In the genomic region with DNA sequence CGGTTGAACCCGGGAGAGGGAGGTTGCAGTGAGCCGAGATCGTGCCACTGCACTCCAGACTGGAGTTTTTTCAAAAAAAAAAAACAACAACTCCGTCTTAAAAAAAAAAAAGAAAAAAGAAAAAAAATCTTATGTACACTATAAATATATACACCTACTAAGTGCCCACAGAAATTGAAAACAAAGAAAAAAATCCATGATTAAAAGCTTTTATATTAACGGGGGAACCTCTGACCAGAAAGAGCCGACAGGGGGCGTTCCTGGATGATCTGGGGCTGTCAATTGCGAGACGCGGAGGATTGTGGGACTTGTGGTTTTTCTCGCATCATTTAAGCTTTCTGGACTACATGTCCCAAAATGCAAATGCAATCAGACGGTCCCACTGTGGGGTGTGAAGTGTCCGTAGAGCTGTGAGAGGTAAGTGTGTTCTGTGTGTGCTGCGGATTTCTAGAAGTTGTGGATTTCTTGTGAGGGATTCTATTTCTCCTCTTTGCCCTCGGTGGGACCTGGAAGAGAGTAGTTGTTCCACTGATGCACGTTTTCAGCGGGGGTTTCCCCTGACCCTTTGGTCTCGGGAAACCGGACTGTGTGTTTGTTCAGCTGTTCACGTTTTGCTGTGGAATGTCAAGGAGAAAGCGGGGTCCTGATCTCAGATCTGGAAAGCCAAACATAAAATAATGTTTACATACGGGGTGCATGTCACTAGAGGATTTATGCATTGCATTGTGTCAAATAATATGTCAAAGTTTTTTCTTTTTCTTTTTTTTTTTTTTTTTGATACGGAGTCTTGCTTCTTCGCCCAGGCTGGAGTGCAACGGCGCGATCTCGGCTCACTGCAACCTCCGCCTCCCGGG, we compare ENCODE assay signal across 1 cellular context.
A peak's percentile ranks its signal among the peaks of the same experiment; 100 is the strongest.
TF ChIP-seq lines count a peak whose summit lies in the region.

A gene with protein sequence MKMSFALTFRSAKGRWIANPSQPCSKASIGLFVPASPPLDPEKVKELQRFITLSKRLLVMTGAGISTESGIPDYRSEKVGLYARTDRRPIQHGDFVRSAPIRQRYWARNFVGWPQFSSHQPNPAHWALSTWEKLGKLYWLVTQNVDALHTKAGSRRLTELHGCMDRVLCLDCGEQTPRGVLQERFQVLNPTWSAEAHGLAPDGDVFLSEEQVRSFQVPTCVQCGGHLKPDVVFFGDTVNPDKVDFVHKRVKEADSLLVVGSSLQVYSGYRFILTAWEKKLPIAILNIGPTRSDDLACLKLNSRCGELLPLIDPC (plus strand): TSS at position 360 of the 854 bp plus-strand sequence. CDS start 1,241 bp downstream, outside the sequence.

TF ChIP-seq in K562, 482 proteins besides CTCF, POLR2A, EP300 and RAD21 (continued from another document and continues in another):
- TF ChIP-seq, protein P1, sequence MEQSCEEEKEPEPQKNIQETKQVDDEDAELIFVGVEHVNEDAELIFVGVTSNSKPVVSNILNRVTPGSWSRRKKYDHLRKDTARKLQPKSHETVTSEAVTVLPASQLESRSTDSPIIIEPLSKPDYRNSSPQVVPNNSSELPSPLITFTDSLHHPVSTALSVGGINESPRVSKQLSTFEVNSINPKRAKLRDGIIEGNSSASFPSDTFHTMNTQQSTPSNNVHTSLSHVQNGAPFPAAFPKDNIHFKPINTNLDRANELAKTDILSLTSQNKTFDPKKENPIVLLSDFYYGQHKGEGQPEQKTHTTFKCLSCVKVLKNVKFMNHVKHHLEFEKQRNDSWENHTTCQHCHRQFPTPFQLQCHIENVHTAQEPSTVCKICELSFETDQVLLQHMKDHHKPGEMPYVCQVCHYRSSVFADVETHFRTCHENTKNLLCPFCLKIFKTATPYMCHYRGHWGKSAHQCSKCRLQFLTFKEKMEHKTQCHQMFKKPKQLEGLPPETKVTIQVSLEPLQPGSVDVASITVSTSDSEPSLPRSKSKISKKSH (CRISPR knock-in tag; IDR thresholded peaks at IDR 0.05), result no peak
- no peak for TF ChIP-seq NEUROD1 (IDR thresholded peaks at IDR 0.05; ENCODE audit: borderline replicate concordance, low read depth, low read length, partially characterized antibody)
- TF ChIP-seq, protein P2, sequence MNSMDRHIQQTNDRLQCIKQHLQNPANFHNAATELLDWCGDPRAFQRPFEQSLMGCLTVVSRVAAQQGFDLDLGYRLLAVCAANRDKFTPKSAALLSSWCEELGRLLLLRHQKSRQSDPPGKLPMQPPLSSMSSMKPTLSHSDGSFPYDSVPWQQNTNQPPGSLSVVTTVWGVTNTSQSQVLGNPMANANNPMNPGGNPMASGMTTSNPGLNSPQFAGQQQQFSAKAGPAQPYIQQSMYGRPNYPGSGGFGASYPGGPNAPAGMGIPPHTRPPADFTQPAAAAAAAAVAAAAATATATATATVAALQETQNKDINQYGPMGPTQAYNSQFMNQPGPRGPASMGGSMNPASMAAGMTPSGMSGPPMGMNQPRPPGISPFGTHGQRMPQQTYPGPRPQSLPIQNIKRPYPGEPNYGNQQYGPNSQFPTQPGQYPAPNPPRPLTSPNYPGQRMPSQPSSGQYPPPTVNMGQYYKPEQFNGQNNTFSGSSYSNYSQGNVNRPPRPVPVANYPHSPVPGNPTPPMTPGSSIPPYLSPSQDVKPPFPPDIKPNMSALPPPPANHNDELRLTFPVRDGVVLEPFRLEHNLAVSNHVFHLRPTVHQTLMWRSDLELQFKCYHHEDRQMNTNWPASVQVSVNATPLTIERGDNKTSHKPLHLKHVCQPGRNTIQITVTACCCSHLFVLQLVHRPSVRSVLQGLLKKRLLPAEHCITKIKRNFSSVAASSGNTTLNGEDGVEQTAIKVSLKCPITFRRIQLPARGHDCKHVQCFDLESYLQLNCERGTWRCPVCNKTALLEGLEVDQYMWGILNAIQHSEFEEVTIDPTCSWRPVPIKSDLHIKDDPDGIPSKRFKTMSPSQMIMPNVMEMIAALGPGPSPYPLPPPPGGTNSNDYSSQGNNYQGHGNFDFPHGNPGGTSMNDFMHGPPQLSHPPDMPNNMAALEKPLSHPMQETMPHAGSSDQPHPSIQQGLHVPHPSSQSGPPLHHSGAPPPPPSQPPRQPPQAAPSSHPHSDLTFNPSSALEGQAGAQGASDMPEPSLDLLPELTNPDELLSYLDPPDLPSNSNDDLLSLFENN (IDR thresholded peaks at IDR 0.05; ENCODE audit: low read depth in 2 of 2, low read length in 2 of 2), result peak in 1 of 2 experiments; percentile 33; a peak in 1 of 4 replicates
- no peak for TF ChIP-seq ZNF232 (CRISPR knock-in tag; IDR thresholded peaks at IDR 0.05)
- no peak for TF ChIP-seq ZNF174 (CRISPR knock-in tag; IDR thresholded peaks at IDR 0.05)
- 0 out of 2 replicates have a peak, but pooled peaks have one; percentile 34 for TF ChIP-seq RBFOX2 (IDR thresholded peaks at IDR 0.05; ENCODE audit: low read depth, low read length)
- TF ChIP-seq HMG20B (CRISPR knock-in tag; IDR thresholded peaks at IDR 0.05), result no peak
- TF ChIP-seq ZNF436 (CRISPR knock-in tag; IDR thresholded peaks at IDR 0.05), result no peak
- TF ChIP-seq, protein P3, sequence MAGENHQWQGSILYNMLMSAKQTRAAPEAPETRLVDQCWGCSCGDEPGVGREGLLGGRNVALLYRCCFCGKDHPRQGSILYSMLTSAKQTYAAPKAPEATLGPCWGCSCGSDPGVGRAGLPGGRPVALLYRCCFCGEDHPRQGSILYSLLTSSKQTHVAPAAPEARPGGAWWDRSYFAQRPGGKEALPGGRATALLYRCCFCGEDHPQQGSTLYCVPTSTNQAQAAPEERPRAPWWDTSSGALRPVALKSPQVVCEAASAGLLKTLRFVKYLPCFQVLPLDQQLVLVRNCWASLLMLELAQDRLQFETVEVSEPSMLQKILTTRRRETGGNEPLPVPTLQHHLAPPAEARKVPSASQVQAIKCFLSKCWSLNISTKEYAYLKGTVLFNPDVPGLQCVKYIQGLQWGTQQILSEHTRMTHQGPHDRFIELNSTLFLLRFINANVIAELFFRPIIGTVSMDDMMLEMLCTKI (IDR thresholded peaks at IDR 0.05; ENCODE audit: partially characterized antibody), result no peak
- TF ChIP-seq ZNF717 (CRISPR knock-in tag; IDR thresholded peaks at IDR 0.05), result no peak
- TF ChIP-seq, protein P4, sequence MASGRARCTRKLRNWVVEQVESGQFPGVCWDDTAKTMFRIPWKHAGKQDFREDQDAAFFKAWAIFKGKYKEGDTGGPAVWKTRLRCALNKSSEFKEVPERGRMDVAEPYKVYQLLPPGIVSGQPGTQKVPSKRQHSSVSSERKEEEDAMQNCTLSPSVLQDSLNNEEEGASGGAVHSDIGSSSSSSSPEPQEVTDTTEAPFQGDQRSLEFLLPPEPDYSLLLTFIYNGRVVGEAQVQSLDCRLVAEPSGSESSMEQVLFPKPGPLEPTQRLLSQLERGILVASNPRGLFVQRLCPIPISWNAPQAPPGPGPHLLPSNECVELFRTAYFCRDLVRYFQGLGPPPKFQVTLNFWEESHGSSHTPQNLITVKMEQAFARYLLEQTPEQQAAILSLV (tag; IDR thresholded peaks at IDR 0.05), result no peak
- no peak for TF ChIP-seq SMAD2 (IDR thresholded peaks at IDR 0.05; ENCODE audit: low read depth, low read length)
- TF ChIP-seq, protein P5, sequence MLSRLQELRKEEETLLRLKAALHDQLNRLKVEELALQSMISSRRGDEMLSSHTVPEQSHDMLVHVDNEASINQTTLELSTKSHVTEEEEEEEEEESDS (CRISPR knock-in tag; IDR thresholded peaks at IDR 0.05), result no peak
- peak; percentile 43; the same call in 1 of the 2 replicates for TF ChIP-seq RAD51 (IDR thresholded peaks at IDR 0.05; ENCODE audit: borderline replicate concordance, low read depth)
- TF ChIP-seq, protein P6, sequence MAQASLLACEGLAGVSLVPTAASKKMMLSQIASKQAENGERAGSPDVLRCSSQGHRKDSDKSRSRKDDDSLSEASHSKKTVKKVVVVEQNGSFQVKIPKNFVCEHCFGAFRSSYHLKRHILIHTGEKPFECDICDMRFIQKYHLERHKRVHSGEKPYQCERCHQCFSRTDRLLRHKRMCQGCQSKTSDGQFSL (CRISPR knock-in tag; IDR thresholded peaks at IDR 0.05), result no peak
- TF ChIP-seq, protein P6 (tag; IDR thresholded peaks at IDR 0.05), result no peak
- TF ChIP-seq EZH2 (IDR thresholded peaks at IDR 0.05; ENCODE audit: borderline replicate concordance, low read depth, low read length), result no peak
- peak; percentile 43; the same call in 1 of the 2 replicates for TF ChIP-seq FOSL1 (tag; conservative IDR thresholded peaks at IDR 0.05)
- TF ChIP-seq TEAD1 (CRISPR knock-in tag; IDR thresholded peaks at IDR 0.05), result peak; percentile 61 to 75; a peak in 2 of 4 replicates
- TF ChIP-seq ZNF143 (CRISPR knock-in tag; IDR thresholded peaks at IDR 0.05), result peak; percentile 92
- TF ChIP-seq ZNF584 (CRISPR knock-in tag; IDR thresholded peaks at IDR 0.05; ENCODE audit: low read depth), result no peak
- TF ChIP-seq, protein P7, sequence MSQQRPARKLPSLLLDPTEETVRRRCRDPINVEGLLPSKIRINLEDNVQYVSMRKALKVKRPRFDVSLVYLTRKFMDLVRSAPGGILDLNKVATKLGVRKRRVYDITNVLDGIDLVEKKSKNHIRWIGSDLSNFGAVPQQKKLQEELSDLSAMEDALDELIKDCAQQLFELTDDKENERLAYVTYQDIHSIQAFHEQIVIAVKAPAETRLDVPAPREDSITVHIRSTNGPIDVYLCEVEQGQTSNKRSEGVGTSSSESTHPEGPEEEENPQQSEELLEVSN (IDR thresholded peaks at IDR 0.05; ENCODE audit: borderline replicate concordance in 1 of 2, extremely low read depth in 1 of 2, insufficient read depth in 1 of 2, insufficient read length in 1 of 2, low read depth in 1 of 2, low read length in 1 of 2, poor library complexity in 1 of 2, severe bottlenecking in 1 of 2), result peak; percentile 57 to 60
- TF ChIP-seq SAP30 (IDR thresholded peaks at IDR 0.05; ENCODE audit: borderline replicate concordance, insufficient read depth, low read depth, low read length, poor library complexity, severe bottlenecking), result peak; percentile 69
- TF ChIP-seq ZNF444 (CRISPR knock-in tag; IDR thresholded peaks at IDR 0.05), result no peak
- TF ChIP-seq SAFB2 (IDR thresholded peaks at IDR 0.05; ENCODE audit: borderline replicate concordance, low read depth, low read length, severe bottlenecking), result no peak
- no peak for TF ChIP-seq ZNF780A (CRISPR knock-in tag; IDR thresholded peaks at IDR 0.05)
- TF ChIP-seq ZNF668 (CRISPR knock-in tag; IDR thresholded peaks at IDR 0.05), result no peak
- no peak for TF ChIP-seq ZZZ3 (IDR thresholded peaks at IDR 0.05)
- TF ChIP-seq PURB (CRISPR knock-in tag; IDR thresholded peaks at IDR 0.05; ENCODE audit: low read depth), result no peak
- no peak for TF ChIP-seq KLF10 (CRISPR knock-in tag; IDR thresholded peaks at IDR 0.05)
- TF ChIP-seq EGR1 (conservative IDR thresholded peaks at IDR 0.05), result no peak
- TF ChIP-seq ZNF124 (CRISPR knock-in tag; IDR thresholded peaks at IDR 0.05), result no peak
- TF ChIP-seq, protein P8, sequence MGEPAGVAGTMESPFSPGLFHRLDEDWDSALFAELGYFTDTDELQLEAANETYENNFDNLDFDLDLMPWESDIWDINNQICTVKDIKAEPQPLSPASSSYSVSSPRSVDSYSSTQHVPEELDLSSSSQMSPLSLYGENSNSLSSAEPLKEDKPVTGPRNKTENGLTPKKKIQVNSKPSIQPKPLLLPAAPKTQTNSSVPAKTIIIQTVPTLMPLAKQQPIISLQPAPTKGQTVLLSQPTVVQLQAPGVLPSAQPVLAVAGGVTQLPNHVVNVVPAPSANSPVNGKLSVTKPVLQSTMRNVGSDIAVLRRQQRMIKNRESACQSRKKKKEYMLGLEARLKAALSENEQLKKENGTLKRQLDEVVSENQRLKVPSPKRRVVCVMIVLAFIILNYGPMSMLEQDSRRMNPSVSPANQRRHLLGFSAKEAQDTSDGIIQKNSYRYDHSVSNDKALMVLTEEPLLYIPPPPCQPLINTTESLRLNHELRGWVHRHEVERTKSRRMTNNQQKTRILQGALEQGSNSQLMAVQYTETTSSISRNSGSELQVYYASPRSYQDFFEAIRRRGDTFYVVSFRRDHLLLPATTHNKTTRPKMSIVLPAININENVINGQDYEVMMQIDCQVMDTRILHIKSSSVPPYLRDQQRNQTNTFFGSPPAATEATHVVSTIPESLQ (CRISPR knock-in tag; IDR thresholded peaks at IDR 0.05), result no peak
- TF ChIP-seq, protein P9, sequence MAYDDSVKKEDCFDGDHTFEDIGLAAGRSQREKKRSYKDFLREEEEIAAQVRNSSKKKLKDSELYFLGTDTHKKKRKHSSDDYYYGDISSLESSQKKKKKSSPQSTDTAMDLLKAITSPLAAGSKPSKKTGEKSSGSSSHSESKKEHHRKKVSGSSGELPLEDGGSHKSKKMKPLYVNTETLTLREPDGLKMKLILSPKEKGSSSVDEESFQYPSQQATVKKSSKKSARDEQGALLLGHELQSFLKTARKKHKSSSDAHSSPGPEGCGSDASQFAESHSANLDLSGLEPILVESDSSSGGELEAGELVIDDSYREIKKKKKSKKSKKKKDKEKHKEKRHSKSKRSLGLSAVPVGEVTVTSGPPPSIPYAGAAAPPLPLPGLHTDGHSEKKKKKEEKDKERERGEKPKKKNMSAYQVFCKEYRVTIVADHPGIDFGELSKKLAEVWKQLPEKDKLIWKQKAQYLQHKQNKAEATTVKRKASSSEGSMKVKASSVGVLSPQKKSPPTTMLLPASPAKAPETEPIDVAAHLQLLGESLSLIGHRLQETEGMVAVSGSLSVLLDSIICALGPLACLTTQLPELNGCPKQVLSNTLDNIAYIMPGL (CRISPR knock-in tag; IDR thresholded peaks at IDR 0.05), result no peak
- peak; percentile 65 for TF ChIP-seq TAF9B (IDR thresholded peaks at IDR 0.05; ENCODE audit: partially characterized antibody)
- no peak for TF ChIP-seq ZNF165 (CRISPR knock-in tag; IDR thresholded peaks at IDR 0.05; ENCODE audit: borderline replicate concordance)
- TF ChIP-seq, protein P10, sequence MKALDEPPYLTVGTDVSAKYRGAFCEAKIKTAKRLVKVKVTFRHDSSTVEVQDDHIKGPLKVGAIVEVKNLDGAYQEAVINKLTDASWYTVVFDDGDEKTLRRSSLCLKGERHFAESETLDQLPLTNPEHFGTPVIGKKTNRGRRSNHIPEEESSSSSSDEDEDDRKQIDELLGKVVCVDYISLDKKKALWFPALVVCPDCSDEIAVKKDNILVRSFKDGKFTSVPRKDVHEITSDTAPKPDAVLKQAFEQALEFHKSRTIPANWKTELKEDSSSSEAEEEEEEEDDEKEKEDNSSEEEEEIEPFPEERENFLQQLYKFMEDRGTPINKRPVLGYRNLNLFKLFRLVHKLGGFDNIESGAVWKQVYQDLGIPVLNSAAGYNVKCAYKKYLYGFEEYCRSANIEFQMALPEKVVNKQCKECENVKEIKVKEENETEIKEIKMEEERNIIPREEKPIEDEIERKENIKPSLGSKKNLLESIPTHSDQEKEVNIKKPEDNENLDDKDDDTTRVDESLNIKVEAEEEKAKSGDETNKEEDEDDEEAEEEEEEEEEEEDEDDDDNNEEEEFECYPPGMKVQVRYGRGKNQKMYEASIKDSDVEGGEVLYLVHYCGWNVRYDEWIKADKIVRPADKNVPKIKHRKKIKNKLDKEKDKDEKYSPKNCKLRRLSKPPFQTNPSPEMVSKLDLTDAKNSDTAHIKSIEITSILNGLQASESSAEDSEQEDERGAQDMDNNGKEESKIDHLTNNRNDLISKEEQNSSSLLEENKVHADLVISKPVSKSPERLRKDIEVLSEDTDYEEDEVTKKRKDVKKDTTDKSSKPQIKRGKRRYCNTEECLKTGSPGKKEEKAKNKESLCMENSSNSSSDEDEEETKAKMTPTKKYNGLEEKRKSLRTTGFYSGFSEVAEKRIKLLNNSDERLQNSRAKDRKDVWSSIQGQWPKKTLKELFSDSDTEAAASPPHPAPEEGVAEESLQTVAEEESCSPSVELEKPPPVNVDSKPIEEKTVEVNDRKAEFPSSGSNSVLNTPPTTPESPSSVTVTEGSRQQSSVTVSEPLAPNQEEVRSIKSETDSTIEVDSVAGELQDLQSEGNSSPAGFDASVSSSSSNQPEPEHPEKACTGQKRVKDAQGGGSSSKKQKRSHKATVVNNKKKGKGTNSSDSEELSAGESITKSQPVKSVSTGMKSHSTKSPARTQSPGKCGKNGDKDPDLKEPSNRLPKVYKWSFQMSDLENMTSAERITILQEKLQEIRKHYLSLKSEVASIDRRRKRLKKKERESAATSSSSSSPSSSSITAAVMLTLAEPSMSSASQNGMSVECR (CRISPR knock-in tag; IDR thresholded peaks at IDR 0.05), result peak; percentile 87
- no peak for TF ChIP-seq NFE2L1 (tag; IDR thresholded peaks at IDR 0.05; ENCODE audit: borderline replicate concordance, low read depth)
